Comparison of ENCODE assay signal across 8 cellular contexts in genomic region chr9:4923580-4924544, GRCh38.
DNase-seq lines count a peak whose midpoint lies in the region; ATAC-seq and TF ChIP-seq lines count a peak whose summit lies in the region.

No MANE protein-coding gene starts in this region.

- peaks cover 2 to 5% (median 3%) of the 10 kb centered on the region in 3 donors for H3K4me1 Mint-ChIP-seq in T-cell

- CTCF ChIA-PET in T-cell (lab: Charles Lee) = interaction anchor here (0.6 to 2.8 kb wide), 7 partner anchors 64 to 1166 kb away, joined by 3 to 13 read pairs (median 3); no protein-coding TSS in a partner anchor

- no peaks in the 10 kb centered on the region for H3K27me3 Mint-ChIP-seq in T-cell

- TF ChIP-seq CTCF in foreskin keratinocyte (conservative IDR thresholded peaks at IDR 0.05) = peak; percentile 65

- POLR2A ChIA-PET in T-cell (lab: Charles Lee) = no interaction called here

- no peaks in the 10 kb centered on the region for H3K4me1 ChIP-seq in foreskin keratinocyte

- peak; percentile 19 for DNase-seq in activated T-cell treated with anti-CD3 and anti-CD28 coated beads, Interleukin-2, amount 50 U/mL, for 1 hour
- no peak for DNase-seq in activated T-cell treated with anti-CD3 and anti-CD28 coated beads, Interleukin-2, amount 50 U/mL, for 48 hours
- DNase-seq in T-cell (peak in 2 of 34 experiments; percentile 3 to 5), foreskin keratinocyte (no peak), inferior parietal cortex (ENCODE audit: extremely low spot score) (no peak), NCI-H2196 treated with DMSO at 0.1 percent for 48 hours (lab: John Stamatoyannopoulos, UW; ENCODE audit: unreplicated experiment) (no peak)

- ATAC-seq in HG02759 (IDR thresholded peaks at IDR 0.05; ENCODE audit: unreplicated experiment) (peak; percentile 67), T-cell (replicated peaks in 1 of 4) (peak in 3 of 4 experiments; percentile 50 to 67 (median 51)), foreskin keratinocyte (peak; percentile 15), HG03039 (IDR thresholded peaks at IDR 0.05; ENCODE audit: unreplicated experiment) (no peak)

- no peaks in the 10 kb centered on the region for H3K27me3 ChIP-seq in foreskin keratinocyte

- no peaks in the 10 kb centered on the region for H3K9me3 Mint-ChIP-seq in T-cell

- peaks cover 9% of the 10 kb centered on the region for H3K36me3 Mint-ChIP-seq in T-cell

- no peak overlapping the region for H3K4me3 Mint-ChIP-seq in T-cell

- no peak overlapping the region for H3K27ac ChIP-seq in foreskin keratinocyte

- H3K27ac Mint-ChIP-seq in T-cell = no peak overlapping the region
